In genomic region chr1:202844935-202845334, GRCh38 we compare ENCODE assay signal across 17 cellular contexts. TPM values are rescaled to one million over a fixed set of nuclear protein-coding genes. Genes with fewer than 3 reads are reported as not detected.
"Had no signal": no experiment of that assay in that cellular context is flagged by ENCODE, and none has a peak within 500 bp of the region (broad histone marks: within the 10 kb centered on the region; RNA-seq: fewer than 3 reads in every experiment).

No MANE protein-coding gene starts in this region.

- H3K27me3 ChIP-seq: testis had no signal

- H3K9me3 ChIP-seq: testis had no signal

- H3K9ac ChIP-seq: parathyroid adenoma had no signal

- H3K4me3 Mint-ChIP-seq: activated CD4-positive, alpha-beta memory T cell treated with anti-CD3 and anti-CD28 coated beads, Interleukin-2, amount 10 ng/mL, durations not matched to agents 7 days and 5 days; central memory CD8-positive, alpha-beta T cell; dendritic cell treated with granulocyte-macrophage colony-stimulating factor and Interleukin-4, amounts not matched to agents 40 ng/mL and 50 ng/mL, for 4 days; stimulated activated naive CD8-positive, alpha-beta T cell treated with anti-CD3 and anti-CD28 coated beads, Interleukin-15, amount 100 ng/mL, for 72 hours had no signal

- DNase-seq: activated CD4-positive, alpha-beta memory T cell treated with anti-CD3 and anti-CD28 coated beads, Interleukin-2, amount 10 ng/mL, durations not matched to agents 7 days and 5 days; activated CD4-positive, CD25-positive, alpha-beta regulatory T cell treated with anti-CD3 and anti-CD28 coated beads, Interleukin-2, amount 50 U/mL, for 72 hours; activated CD8-positive, alpha-beta memory T cell treated with anti-CD3 and anti-CD28 coated beads, Interleukin-2, amount 50 U/mL, for 4 hours; activated naive CD4-positive, alpha-beta T cell; islet precursor cell; left ventricle myocardium superior; retina; stimulated activated CD4-positive, alpha-beta T cell treated with anti-CD3 and anti-CD28 coated beads, Interleukin-15, amount 100 ng/mL, for 24 hours; stimulated activated CD4-positive, alpha-beta T cell treated with anti-CD3 and anti-CD28 coated beads, Interleukin-4, amount 100 ng/mL, for 24 hours; stimulated activated naive CD8-positive, alpha-beta T cell treated with anti-CD3 and anti-CD28 coated beads, Interleukin-15, amount 100 ng/mL, for 72 hours; testis had no signal

- H3K27me3 Mint-ChIP-seq: activated CD4-positive, alpha-beta memory T cell treated with anti-CD3 and anti-CD28 coated beads, Interleukin-2, amount 10 ng/mL, durations not matched to agents 7 days and 5 days; central memory CD8-positive, alpha-beta T cell had no signal

- H3K4me3 ChIP-seq: testis had no signal

- H2AFZ ChIP-seq: parathyroid adenoma had no signal

- H3K79me2 ChIP-seq: parathyroid adenoma had no signal

- H3K9me3 Mint-ChIP-seq: activated CD4-positive, alpha-beta memory T cell treated with anti-CD3 and anti-CD28 coated beads, Interleukin-2, amount 10 ng/mL, durations not matched to agents 7 days and 5 days; central memory CD8-positive, alpha-beta T cell; dendritic cell treated with granulocyte-macrophage colony-stimulating factor and Interleukin-4, amounts not matched to agents 40 ng/mL and 50 ng/mL, for 4 days; neural crest cell; stimulated activated naive CD8-positive, alpha-beta T cell treated with anti-CD3 and anti-CD28 coated beads, Interleukin-15, amount 100 ng/mL, for 72 hours had no signal

- H3K27ac Mint-ChIP-seq: activated CD4-positive, alpha-beta memory T cell treated with anti-CD3 and anti-CD28 coated beads, Interleukin-2, amount 10 ng/mL, durations not matched to agents 7 days and 5 days; dendritic cell treated with granulocyte-macrophage colony-stimulating factor and Interleukin-4, amounts not matched to agents 40 ng/mL and 50 ng/mL, for 4 days had no signal

- H3K4me1 ChIP-seq: parathyroid adenoma, testis had no signal

- H3K27ac ChIP-seq: parathyroid adenoma, testis had no signal

- ATAC-seq: left ventricle myocardium superior; stimulated activated naive CD8-positive, alpha-beta T cell treated with anti-CD3 and anti-CD28 coated beads, Interleukin-15, amount 100 ng/mL, for 72 hours had no signal

- H3K4me1 Mint-ChIP-seq: central memory CD8-positive, alpha-beta T cell had no signal

RNA-seq across cellular contexts. Expression of gene PCAT6, which starts 34.2 kb away (rescaled TPM):
- total RNA-seq: skeletal muscle tissue; T-helper 2 cell treated with Interferon-gamma antibody and Interleukin-4, amounts not matched to agents 100 ng/mL and 5 ng/mL, for 36 hours had no signal
